ENCODE assay signal across 1 cellular context in genomic region chr20:430091-430999, GRCh38.
TF ChIP-seq lines count a peak whose summit lies in the region.

No MANE protein-coding gene starts in this region.

TF ChIP-seq in IMR-90, 13 proteins besides CTCF, POLR2A, EP300 and RAD21:
- TF ChIP-seq MAFK (IDR thresholded peaks at IDR 0.05; ENCODE audit: low read depth, low read length) (no peak), USF2 (IDR thresholded peaks at IDR 0.05; ENCODE audit: low read depth, low read length) (no peak), CEBPB (IDR thresholded peaks at IDR 0.05; ENCODE audit: low read depth, low read length) (no peak), ELK1 (IDR thresholded peaks at IDR 0.05; ENCODE audit: borderline replicate concordance, low read depth, low read length) (no peak), RFX5 (IDR thresholded peaks at IDR 0.05; ENCODE audit: low read depth, low read length) (no peak), MAZ (IDR thresholded peaks at IDR 0.05; ENCODE audit: borderline replicate concordance, low read depth, low read length) (no peak), RCOR1 (IDR thresholded peaks at IDR 0.05; ENCODE audit: insufficient replicate concordance, low read length) (no peak), MXI1 (IDR thresholded peaks at IDR 0.05; ENCODE audit: borderline replicate concordance, low read depth, low read length) (no peak), NFE2L2 (IDR thresholded peaks at IDR 0.05; ENCODE audit: low read depth, low read length) (no peak), BHLHE40 (IDR thresholded peaks at IDR 0.05; ENCODE audit: low read depth, low read length) (no peak), SMC3 (IDR thresholded peaks at IDR 0.05; ENCODE audit: low read depth, low read length) (no peak), FOS (IDR thresholded peaks at IDR 0.05; ENCODE audit: low read depth, low read length) (no peak), CHD1 (IDR thresholded peaks at IDR 0.05; ENCODE audit: low read depth, low read length) (no peak)
TF ChIP-seq in IMR-90: peak in this region for 0.
